In genomic region chr2:163665817-163666216, GRCh38 we compare ENCODE assay signal across 20 cellular contexts.
DNase-seq lines count a peak whose midpoint lies in the region; ATAC-seq, FAIRE-seq and TF ChIP-seq lines count a peak whose summit lies in the region.
"Had no signal": no experiment of that assay in that cellular context is flagged by ENCODE, and none has a peak within 500 bp of the region (broad histone marks: within the 10 kb centered on the region; RNA-seq: fewer than 3 reads in every experiment).

No MANE protein-coding gene starts in this region.

- POLR2A ChIA-PET in HepG2 (lab: Yijun Ruan, JAX) = no interaction called here

- H3K27ac Mint-ChIP-seq in stimulated activated naive CD8-positive, alpha-beta T cell treated with anti-CD3 and anti-CD28 coated beads, Interleukin-15, amount 100 ng/mL, for 72 hours = no peak overlapping the region
- H3K27ac Mint-ChIP-seq: activated naive CD8-positive, alpha-beta T cell; CD14-positive monocyte; immature natural killer cell had no signal

- no peak for TF ChIP-seq RAD21 in HepG2 (CRISPR knock-in tag; IDR thresholded peaks at IDR 0.05)

- peak overlapping the region; percentile 25 for H3K4me2 ChIP-seq in HepG2 (ENCODE audit: low read depth, low read length)

- no peaks in the 10 kb centered on the region for H3K79me2 ChIP-seq in HepG2 (ENCODE audit: insufficient read depth, low read length)

- H3K9me3 ChIP-seq in HepG2 (ENCODE audit: low read length) (no peaks in the 10 kb centered on the region), MG63 (peaks cover 17% of the 10 kb centered on the region)
- H3K9me3 ChIP-seq: neutrophil, thoracic aorta had no signal

- H3K4me3 ChIP-seq in astrocyte of the spinal cord (ENCODE audit: low read depth, low read length) (no peak overlapping the region), HepG2 (replicated peaks in 1 of 3; ENCODE audit: insufficient read depth in 1 of 3, low read depth in 2 of 3, low read length in 3 of 3) (no peak overlapping the region), MG63 (no peak overlapping the region)
- H3K4me3 ChIP-seq: thoracic aorta had no signal

- FAIRE-seq in HepG2 (lab: Jason Lieb, UNC) = peak; percentile 23
- FAIRE-seq: GM12891 had no signal

- no peaks in the 10 kb centered on the region for H4K20me1 ChIP-seq in HepG2 (ENCODE audit: insufficient read depth, low read length)

- H3K27me3 ChIP-seq in HepG2 (ENCODE audit: control insufficient read depth in 1 of 2, insufficient read depth in 2 of 2, low read length in 2 of 2) (no peaks in the 10 kb centered on the region), MG63 (no peaks in the 10 kb centered on the region)
- H3K27me3 ChIP-seq: neutrophil had no signal

- H3K27me3 Mint-ChIP-seq in stimulated activated naive CD8-positive, alpha-beta T cell treated with anti-CD3 and anti-CD28 coated beads, Interleukin-15, amount 100 ng/mL, for 72 hours = no peaks in the 10 kb centered on the region
- H3K27me3 Mint-ChIP-seq: activated naive CD8-positive, alpha-beta T cell had no signal

- in situ Hi-C loops in astrocyte of the spinal cord (cut with HindIII; ENCODE audit: low sequenced_read_pairs) (no loop called here), HepG2 (cut with HindIII; ENCODE audit: extremely low pct_ligation_motif_present, low pct_unique_long_range_greater_than_20kb) (no loop called here)

- no peaks in the 10 kb centered on the region for H3K4me1 Mint-ChIP-seq in stimulated activated naive CD8-positive, alpha-beta T cell treated with anti-CD3 and anti-CD28 coated beads, Interleukin-15, amount 100 ng/mL, for 72 hours
- H3K4me1 Mint-ChIP-seq: CD14-positive monocyte, immature natural killer cell had no signal

- CTCF ChIA-PET in HepG2 (lab: Yijun Ruan, JAX; ENCODE audit: low intra/inter-chr PET ratio, low total read pairs) = no interaction called here

- H2AFZ ChIP-seq in HepG2 (ENCODE audit: low read length) = no peak overlapping the region

- TF ChIP-seq CTCF in astrocyte of the spinal cord (IDR thresholded peaks at IDR 0.05; ENCODE audit: low read depth, low read length) (no peak), HepG2 (CRISPR knock-in tag; IDR thresholded peaks at IDR 0.05) (no peak)

- H3K36me3 ChIP-seq in HepG2 (replicated peaks in 1 of 2; ENCODE audit: control insufficient read depth in 1 of 2, insufficient read depth in 2 of 2, low read length in 2 of 2) = no peaks in the 10 kb centered on the region
- H3K36me3 ChIP-seq in MG63 = no peaks in the 10 kb centered on the region
- H3K36me3 ChIP-seq: neutrophil, thoracic aorta had no signal

- no TSS peak for BruUV-seq in HepG2 (replicated peaks; lab: Mats Ljungman, UMichigan)

- ATAC-seq in HG02870 (IDR thresholded peaks at IDR 0.05; ENCODE audit: unreplicated experiment) (peak; percentile 59), HepG2 (peak; percentile 49), HG03565 (IDR thresholded peaks at IDR 0.05; ENCODE audit: unreplicated experiment) (no peak)
- no peak for ATAC-seq in stimulated activated naive CD8-positive, alpha-beta T cell treated with anti-CD3 and anti-CD28 coated beads, Interleukin-15, amount 100 ng/mL, for 72 hours

- H3K9me3 Mint-ChIP-seq in stimulated activated naive CD8-positive, alpha-beta T cell treated with anti-CD3 and anti-CD28 coated beads, Interleukin-15, amount 100 ng/mL, for 72 hours = peaks cover 10 to 25% of the 10 kb centered on the region in 2 donors
- H3K9me3 Mint-ChIP-seq: H9 had no signal

- TF ChIP-seq EP300 in HepG2 (IDR thresholded peaks at IDR 0.05; ENCODE audit: low read depth in 2 of 2, low read length in 2 of 2) = peak in 1 of 2 experiments; percentile 58; a peak in 1 of 4 replicates
- TF ChIP-seq EP300 in HepG2 (CRISPR knock-in tag; IDR thresholded peaks at IDR 0.05; ENCODE audit: borderline replicate concordance) = no peak

- H3K9ac ChIP-seq in HepG2 (ENCODE audit: insufficient read depth, low read depth, low read length) = no peak overlapping the region; the same call in 1 of the 2 replicates

- no peak overlapping the region for H3K4me3 Mint-ChIP-seq in stimulated activated naive CD8-positive, alpha-beta T cell treated with anti-CD3 and anti-CD28 coated beads, Interleukin-15, amount 100 ng/mL, for 72 hours
- H3K4me3 Mint-ChIP-seq: activated naive CD8-positive, alpha-beta T cell; CD14-positive monocyte; H9; immature natural killer cell had no signal

- peak overlapping the region; percentile 66 for H3K27ac ChIP-seq in HepG2 (ENCODE audit: extremely low read length, insufficient read depth, low read length)
- H3K27ac ChIP-seq: neutrophil, thoracic aorta had no signal

- H3K4me1 ChIP-seq in HepG2 (ENCODE audit: insufficient read depth, low read length) = peaks cover 43% of the 10 kb centered on the region

- no peak for TF ChIP-seq POLR2A in HepG2 (IDR thresholded peaks at IDR 0.05; ENCODE audit: insufficient read depth in 1 of 2, low read depth in 2 of 2, low read length in 2 of 2)

- intact Hi-C loops in HepG2 (cut with micrococcal nuclease; ENCODE audit: unreplicated experiment) = loop anchor here (5.0 to 10.0 kb wide), 2 partner anchors 51 to 279 kb away; no protein-coding TSS in a partner anchor

- DNase-seq in DMS53 treated with DMSO at 0.1 percent for 48 hours (lab: John Stamatoyannopoulos, UW; ENCODE audit: unreplicated experiment) (peak; percentile 56), astrocyte of the spinal cord (ENCODE audit: low read depth, low spot score) (peak; percentile 51), HepG2 (ENCODE audit: low spot score) (peak; percentile 69), pons (ENCODE audit: low spot score) (no peak), MG63 (no peak)
- no peak for DNase-seq in stimulated activated naive CD8-positive, alpha-beta T cell treated with anti-CD3 and anti-CD28 coated beads, Interleukin-15, amount 100 ng/mL, for 72 hours
- DNase-seq: activated CD4-positive, alpha-beta T cell treated with anti-CD3 and anti-CD28 coated beads for 4 hours; caudate nucleus; H9; immature natural killer cell; NCI-H1105 treated with DMSO at 0.1 percent for 48 hours; NCI-H82; stimulated activated CD4-positive, alpha-beta T cell treated with anti-CD3 and anti-CD28 coated beads, Interleukin-4, amount 100 ng/mL, for 4 hours had no signal

TF ChIP-seq in HepG2, 621 proteins besides CTCF, POLR2A, EP300 and RAD21 (continues in another document):
- peak; percentile 77 for TF ChIP-seq ZNF644 (CRISPR knock-in tag; IDR thresholded peaks at IDR 0.05; ENCODE audit: low read depth)
- peak; percentile 62 for TF ChIP-seq POGZ (CRISPR knock-in tag; IDR thresholded peaks at IDR 0.05)
- TF ChIP-seq ZNF75D (CRISPR knock-in tag; IDR thresholded peaks at IDR 0.05; ENCODE audit: borderline replicate concordance) = no peak
- TF ChIP-seq FOXP1 (IDR thresholded peaks at IDR 0.05) = no peak
- peak; percentile 38; the same call in 1 of the 2 replicates for TF ChIP-seq FOXP1 (CRISPR knock-in tag; IDR thresholded peaks at IDR 0.05)
- peak; percentile 20; the same call in 1 of the 2 replicates for TF ChIP-seq ZMYM4 (CRISPR knock-in tag; IDR thresholded peaks at IDR 0.05)
- TF ChIP-seq SOX6 (IDR thresholded peaks at IDR 0.05) = no peak
- TF ChIP-seq SOX6 (CRISPR knock-in tag; IDR thresholded peaks at IDR 0.05) = 0 out of 2 replicates have a peak, but pooled peaks have one; percentile 15
- peak; percentile 61 for TF ChIP-seq SAP130 (CRISPR knock-in tag; IDR thresholded peaks at IDR 0.05; ENCODE audit: low read depth)
- TF ChIP-seq, protein P1, sequence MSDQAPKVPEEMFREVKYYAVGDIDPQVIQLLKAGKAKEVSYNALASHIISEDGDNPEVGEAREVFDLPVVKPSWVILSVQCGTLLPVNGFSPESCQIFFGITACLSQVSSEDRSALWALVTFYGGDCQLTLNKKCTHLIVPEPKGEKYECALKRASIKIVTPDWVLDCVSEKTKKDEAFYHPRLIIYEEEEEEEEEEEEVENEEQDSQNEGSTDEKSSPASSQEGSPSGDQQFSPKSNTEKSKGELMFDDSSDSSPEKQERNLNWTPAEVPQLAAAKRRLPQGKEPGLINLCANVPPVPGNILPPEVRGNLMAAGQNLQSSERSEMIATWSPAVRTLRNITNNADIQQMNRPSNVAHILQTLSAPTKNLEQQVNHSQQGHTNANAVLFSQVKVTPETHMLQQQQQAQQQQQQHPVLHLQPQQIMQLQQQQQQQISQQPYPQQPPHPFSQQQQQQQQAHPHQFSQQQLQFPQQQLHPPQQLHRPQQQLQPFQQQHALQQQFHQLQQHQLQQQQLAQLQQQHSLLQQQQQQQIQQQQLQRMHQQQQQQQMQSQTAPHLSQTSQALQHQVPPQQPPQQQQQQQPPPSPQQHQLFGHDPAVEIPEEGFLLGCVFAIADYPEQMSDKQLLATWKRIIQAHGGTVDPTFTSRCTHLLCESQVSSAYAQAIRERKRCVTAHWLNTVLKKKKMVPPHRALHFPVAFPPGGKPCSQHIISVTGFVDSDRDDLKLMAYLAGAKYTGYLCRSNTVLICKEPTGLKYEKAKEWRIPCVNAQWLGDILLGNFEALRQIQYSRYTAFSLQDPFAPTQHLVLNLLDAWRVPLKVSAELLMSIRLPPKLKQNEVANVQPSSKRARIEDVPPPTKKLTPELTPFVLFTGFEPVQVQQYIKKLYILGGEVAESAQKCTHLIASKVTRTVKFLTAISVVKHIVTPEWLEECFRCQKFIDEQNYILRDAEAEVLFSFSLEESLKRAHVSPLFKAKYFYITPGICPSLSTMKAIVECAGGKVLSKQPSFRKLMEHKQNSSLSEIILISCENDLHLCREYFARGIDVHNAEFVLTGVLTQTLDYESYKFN (CRISPR knock-in tag; conservative IDR thresholded peaks at IDR 0.05) = peak; percentile 43
- 0 out of 2 replicates have a peak, but pooled peaks have one; percentile 16 for TF ChIP-seq SOX5 (CRISPR knock-in tag; IDR thresholded peaks at IDR 0.05; ENCODE audit: borderline replicate concordance)
- TF ChIP-seq RELA (CRISPR knock-in tag; IDR thresholded peaks at IDR 0.05) = no peak
- peak; percentile 60; the same call in 1 of the 2 replicates for TF ChIP-seq RAD51 (IDR thresholded peaks at IDR 0.05; ENCODE audit: borderline replicate concordance)
- no peak for TF ChIP-seq ZNF224 (CRISPR knock-in tag; IDR thresholded peaks at IDR 0.05)
- 0 out of 2 replicates have a peak, but pooled peaks have one; percentile 21 for TF ChIP-seq THAP11 (CRISPR knock-in tag; IDR thresholded peaks at IDR 0.05)
- TF ChIP-seq ELF3 (CRISPR knock-in tag; IDR thresholded peaks at IDR 0.05) = peak; percentile 61

Comparison
In these comparisons a context has a peak if more than half of its experiments do, and no peak if none do; other contexts are left out.
1. DNase-seq: peak in DMS53 treated with DMSO at 0.1 percent for 48 hours (single experiment), astrocyte of the spinal cord (single experiment) and HepG2 (single experiment); none in pons (single experiment), MG63 (single experiment) and stimulated activated naive CD8-positive, alpha-beta T cell treated with anti-CD3 and anti-CD28 coated beads, Interleukin-15, amount 100 ng/mL, for 72 hours (0 of 2).
2. ATAC-seq: peak in HG02870 (single experiment) and HepG2 (single experiment); none in stimulated activated naive CD8-positive, alpha-beta T cell treated with anti-CD3 and anti-CD28 coated beads, Interleukin-15, amount 100 ng/mL, for 72 hours (single experiment) and HG03565 (single experiment).